Comparison of ENCODE assay signal across 2 cellular contexts in the genomic region with DNA sequence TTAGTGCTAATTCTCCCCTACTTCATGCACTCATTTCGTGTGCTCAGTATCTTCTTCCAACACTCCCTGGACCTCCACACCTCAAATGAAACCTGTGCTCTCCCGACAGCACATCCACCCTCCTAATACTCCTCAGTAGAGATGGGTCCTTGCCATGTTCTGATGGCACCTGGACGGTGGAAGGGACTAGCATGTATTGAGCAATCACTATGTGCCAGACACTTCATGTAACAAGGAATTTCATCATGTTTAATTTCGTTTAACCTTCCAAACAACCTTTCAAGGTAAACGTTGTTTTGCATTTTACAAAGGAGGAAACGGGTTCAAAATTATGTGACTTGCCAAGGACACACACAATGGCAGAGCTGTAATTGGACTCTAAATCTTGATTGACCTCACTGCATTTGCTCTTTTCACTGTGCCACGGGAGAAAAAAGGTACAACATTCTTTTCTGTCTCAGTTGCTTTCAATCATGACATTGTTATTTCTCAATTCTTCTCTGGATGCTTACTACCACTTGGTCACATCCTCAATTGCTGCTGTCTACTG.
TF ChIP-seq lines count a peak whose summit lies in the region.

No MANE protein-coding gene starts in this region.

TF ChIP-seq in GM23338, 12 proteins besides CTCF, POLR2A, EP300 and RAD21 (continues in another document):
- TF ChIP-seq JUNB (IDR thresholded peaks at IDR 0.05; ENCODE audit: unreplicated experiment): no peak
- no peak for TF ChIP-seq EZH2phosphoT487 (IDR thresholded peaks at IDR 0.05; ENCODE audit: unreplicated experiment)
- no peak for TF ChIP-seq STAT1 (IDR thresholded peaks at IDR 0.05; ENCODE audit: unreplicated experiment)
- no peak for TF ChIP-seq ZNF331 (CRISPR knock-in tag; IDR thresholded peaks at IDR 0.05; ENCODE audit: low read depth)
- no peak for TF ChIP-seq EZH2 (IDR thresholded peaks at IDR 0.05; ENCODE audit: low read depth, unreplicated experiment)
- no peak for TF ChIP-seq REST (IDR thresholded peaks at IDR 0.05; ENCODE audit: unreplicated experiment)
- TF ChIP-seq, protein P1, sequence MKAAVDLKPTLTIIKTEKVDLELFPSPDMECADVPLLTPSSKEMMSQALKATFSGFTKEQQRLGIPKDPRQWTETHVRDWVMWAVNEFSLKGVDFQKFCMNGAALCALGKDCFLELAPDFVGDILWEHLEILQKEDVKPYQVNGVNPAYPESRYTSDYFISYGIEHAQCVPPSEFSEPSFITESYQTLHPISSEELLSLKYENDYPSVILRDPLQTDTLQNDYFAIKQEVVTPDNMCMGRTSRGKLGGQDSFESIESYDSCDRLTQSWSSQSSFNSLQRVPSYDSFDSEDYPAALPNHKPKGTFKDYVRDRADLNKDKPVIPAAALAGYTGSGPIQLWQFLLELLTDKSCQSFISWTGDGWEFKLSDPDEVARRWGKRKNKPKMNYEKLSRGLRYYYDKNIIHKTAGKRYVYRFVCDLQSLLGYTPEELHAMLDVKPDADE (IDR thresholded peaks at IDR 0.05): no peak
- no peak for TF ChIP-seq POLR2AphosphoS5 (IDR thresholded peaks at IDR 0.05; ENCODE audit: low read depth)
- TF ChIP-seq ZNF114 (CRISPR knock-in tag; IDR thresholded peaks at IDR 0.05): no peak
- no peak for TF ChIP-seq NANOG (IDR thresholded peaks at IDR 0.05; ENCODE audit: borderline replicate concordance)
- TF ChIP-seq CREB1 (CRISPR knock-in tag; IDR thresholded peaks at IDR 0.05; ENCODE audit: low read depth): no peak

TF ChIP-seq in K562, 482 proteins besides CTCF, POLR2A, EP300 and RAD21:
- no peak for TF ChIP-seq EHMT2 (IDR thresholded peaks at IDR 0.05)
- TF ChIP-seq CEBPG (CRISPR knock-in tag; IDR thresholded peaks at IDR 0.05): peak; percentile 56
- TF ChIP-seq CEBPG (tag; conservative IDR thresholded peaks at IDR 0.05 in 1 of 2, IDR thresholded peaks at IDR 0.05 in 1 of 2): peak; percentile 62 to 72
- no peak for TF ChIP-seq ZNF76 (CRISPR knock-in tag; IDR thresholded peaks at IDR 0.05; ENCODE audit: borderline replicate concordance)
- TF ChIP-seq POLR3G (IDR thresholded peaks at IDR 0.05; ENCODE audit: extremely low read depth, insufficient read length, insufficient replicate concordance): no peak
- TF ChIP-seq CEBPB (tag; IDR thresholded peaks at IDR 0.05): peak; percentile 90
- no peak for TF ChIP-seq U2AF1 (optimal IDR thresholded peaks at IDR 0.05; ENCODE audit: low read depth, low read length)
- TF ChIP-seq ZNF512 (tag; IDR thresholded peaks at IDR 0.05): no peak
